In the genomic region with DNA sequence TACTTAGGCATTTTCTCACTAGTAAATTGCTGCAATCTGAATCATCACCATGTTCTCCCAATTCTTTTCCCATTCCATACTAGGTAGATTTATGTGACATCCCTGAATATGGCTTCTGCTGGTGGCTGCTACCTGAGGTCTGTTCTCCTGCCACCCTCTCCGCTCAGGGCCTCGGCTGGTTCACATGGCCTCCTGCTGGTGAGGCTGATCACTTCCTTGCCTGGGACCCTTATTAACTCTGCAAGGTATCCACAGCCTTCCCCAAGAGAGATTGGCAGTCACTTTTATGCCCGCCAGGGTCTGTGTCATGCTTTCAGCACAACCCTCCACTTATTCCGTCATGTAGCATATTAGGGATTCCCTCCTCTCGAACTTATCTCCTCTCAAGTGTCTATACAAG, we compare ENCODE assay signal across 24 cellular contexts.
DNase-seq lines count a peak whose midpoint lies in the region; ATAC-seq and TF ChIP-seq lines count a peak whose summit lies in the region.
"Had no signal": no experiment of that assay in that cellular context is flagged by ENCODE, and none has a peak within 500 bp of the region (broad histone marks: within the 10 kb centered on the region; RNA-seq: fewer than 3 reads in every experiment).

No MANE protein-coding gene starts in this region.

- ATAC-seq in HG03025 (IDR thresholded peaks at IDR 0.05; ENCODE audit: low FRiP score, unreplicated experiment): no peak
- ATAC-seq in HG02798 (IDR thresholded peaks at IDR 0.05; ENCODE audit: poor library complexity, unreplicated experiment): no peak
- no peak for ATAC-seq in GM19463 (IDR thresholded peaks at IDR 0.05; ENCODE audit: unreplicated experiment)
- ATAC-seq: T-helper 17 cell had no signal

- no peaks in the 10 kb centered on the region for H3K4me1 Mint-ChIP-seq in progenitor cell of endocrine pancreas (ENCODE audit: low read depth)
- H3K4me1 Mint-ChIP-seq: CD4-positive, CD25-positive, alpha-beta regulatory T cell; IgD-negative memory B cell; T-helper 17 cell had no signal

- TF ChIP-seq CTCF in GM12872 (IDR thresholded peaks at IDR 0.05; ENCODE audit: insufficient read depth, low read depth, low read length): 0 out of 3 replicates have a peak, but pooled peaks have one; percentile 4
- TF ChIP-seq CTCF in esophagus muscularis mucosa (IDR thresholded peaks at IDR 0.05): no peak
- TF ChIP-seq CTCF in progenitor cell of endocrine pancreas (IDR thresholded peaks at IDR 0.05; ENCODE audit: unreplicated experiment): peak; percentile 14

- intact Hi-C loops in esophagus muscularis mucosa (cut with DNase I): no loop called here

- no peak for TF ChIP-seq EP300 in esophagus muscularis mucosa (IDR thresholded peaks at IDR 0.05)

- no peak overlapping the region for H3K27ac Mint-ChIP-seq in progenitor cell of endocrine pancreas
- H3K27ac Mint-ChIP-seq: CD4-positive, CD25-positive, alpha-beta regulatory T cell; IgD-negative memory B cell; T-helper 17 cell had no signal

- H3K36me3 Mint-ChIP-seq in progenitor cell of endocrine pancreas (ENCODE audit: insufficient read depth): no peaks in the 10 kb centered on the region
- H3K36me3 Mint-ChIP-seq: IgD-negative memory B cell had no signal

- peaks cover 6% of the 10 kb centered on the region for H3K27me3 Mint-ChIP-seq in progenitor cell of endocrine pancreas
- H3K27me3 Mint-ChIP-seq: CD4-positive, CD25-positive, alpha-beta regulatory T cell; T-helper 17 cell had no signal

- H3K4me1 ChIP-seq in esophagus muscularis mucosa: no peaks in the 10 kb centered on the region

- no peak overlapping the region for H3K4me3 Mint-ChIP-seq in progenitor cell of endocrine pancreas (ENCODE audit: low read depth)
- H3K4me3 Mint-ChIP-seq: CD4-positive, CD25-positive, alpha-beta regulatory T cell; IgD-negative memory B cell; T-helper 17 cell had no signal

- peaks cover under 1% of the 10 kb centered on the region for H3K9me3 Mint-ChIP-seq in progenitor cell of endocrine pancreas (ENCODE audit: low read depth)
- H3K9me3 Mint-ChIP-seq: IgD-negative memory B cell had no signal

- no peaks in the 10 kb centered on the region for H3K27me3 ChIP-seq in esophagus muscularis mucosa

- no peak overlapping the region for H3K27ac ChIP-seq in esophagus muscularis mucosa (replicated peaks in 1 of 4)
- H3K27ac ChIP-seq: SK-N-MC had no signal

- TF ChIP-seq POLR2A in esophagus muscularis mucosa (IDR thresholded peaks at IDR 0.05; ENCODE audit: low read depth): no peak

- 80% methylated on average over 5 of the region's 5 CpGs for WGBS in esophagus muscularis mucosa

- DNase-seq in SK-N-DZ (ENCODE audit: low spot score) (peak; percentile 17), esophagus muscularis mucosa (ENCODE audit: extremely low spot score) (peak; percentile 88), progenitor cell of endocrine pancreas (ENCODE audit: low spot score, unreplicated experiment) (no peak)
- DNase-seq: CD4-positive, CD25-positive, alpha-beta regulatory T cell; DMS 273 treated with DMSO at 0.1 percent for 48 hours; DND-41; Karpas-422; MV-4-11; NCI-H1105 treated with DMSO at 0.1 percent for 48 hours; NCI-H2029 treated with DMSO at 0.1 percent for 48 hours; NCI-H2171; NCI-H345; NCI-H524; NCI-H774; RPMI8226; SHP77; SW 1271; T-helper 17 cell had no signal

- no peaks in the 10 kb centered on the region for H3K9me3 ChIP-seq in esophagus muscularis mucosa

- H3K4me3 ChIP-seq in esophagus muscularis mucosa: no peak overlapping the region
- H3K4me3 ChIP-seq: SK-N-MC had no signal

- no peaks in the 10 kb centered on the region for H3K36me3 ChIP-seq in esophagus muscularis mucosa

Comparison
In these comparisons a context has a peak if more than half of its experiments do, and no peak if none do; other contexts are left out.
1. CTCF ChIP-seq: peak in GM12872 (single experiment) and progenitor cell of endocrine pancreas (single experiment); none in esophagus muscularis mucosa (0 of 3).